ENCODE assay signal across 17 cellular contexts in the genomic region with DNA sequence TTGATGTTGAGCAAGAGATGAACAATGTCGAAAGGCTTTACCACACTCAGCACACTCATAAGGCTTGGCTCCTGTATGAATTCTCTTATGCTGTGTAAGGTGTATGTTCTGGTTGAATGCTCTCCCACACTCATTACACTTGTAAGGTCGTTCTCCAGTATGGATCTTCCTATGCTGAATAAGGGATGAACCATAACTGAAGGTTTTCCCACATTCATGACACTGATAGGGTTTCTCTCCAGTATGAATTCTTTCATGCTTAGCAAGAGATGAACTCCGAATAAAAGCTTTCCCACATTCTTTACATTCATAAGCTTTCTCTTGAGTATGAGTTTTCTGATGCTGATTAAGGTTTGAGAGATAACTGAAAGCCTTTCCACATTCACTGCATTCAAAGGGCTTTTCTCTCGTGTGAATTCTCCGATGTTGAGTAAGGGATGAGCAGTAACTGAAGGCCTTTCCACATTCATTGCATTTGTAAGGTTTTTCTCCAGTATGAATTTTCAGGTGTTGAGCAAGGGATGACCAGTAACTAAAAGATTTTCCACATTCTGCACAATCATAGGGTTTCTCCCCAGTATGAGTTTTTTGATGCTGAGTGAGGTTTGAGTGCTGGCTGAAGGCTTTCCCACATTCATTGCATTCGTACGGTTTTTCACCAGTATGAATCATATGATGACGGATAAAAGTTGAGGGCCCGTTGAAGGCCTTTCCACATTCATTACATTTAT. TPM values are rescaled to one million over a fixed set of nuclear protein-coding genes. Genes with fewer than 3 reads are reported as not detected.
DNase-seq lines count a peak whose midpoint lies in the region; ATAC-seq, FAIRE-seq and TF ChIP-seq lines count a peak whose summit lies in the region.
"Had no signal": no experiment of that assay in that cellular context is flagged by ENCODE, and none has a peak within 500 bp of the region (broad histone marks: within the 10 kb centered on the region; RNA-seq: fewer than 3 reads in every experiment).

No MANE protein-coding gene starts in this region.

- H3K4me2 ChIP-seq in endothelial cell of umbilical vein (ENCODE audit: insufficient read depth, low read length): no peak overlapping the region

- CTCF ChIA-PET in endothelial cell of umbilical vein (lab: Charles Lee): no interaction called here

- dilution Hi-C loops in endothelial cell of umbilical vein (cut with MboI; ENCODE audit: extremely low pct_ligation_motif_present, low sequenced_read_pairs): no loop called here

- no peak overlapping the region for H2AFZ ChIP-seq in endothelial cell of umbilical vein (ENCODE audit: low read depth, low read length)

- POLR2A ChIA-PET in endothelial cell of umbilical vein (lab: Charles Lee): no interaction called here

- H3K4me1 Mint-ChIP-seq in activated naive CD8-positive, alpha-beta T cell (ENCODE audit: low read depth): no peaks in the 10 kb centered on the region
- H3K4me1 Mint-ChIP-seq in activated naive CD8-positive, alpha-beta T cell treated with anti-CD3 and anti-CD28 coated beads for 36 hours: no peaks in the 10 kb centered on the region
- H3K4me1 Mint-ChIP-seq: CD4-positive, alpha-beta memory T cell had no signal

- H3K27me3 Mint-ChIP-seq in activated naive CD8-positive, alpha-beta T cell: no peaks in the 10 kb centered on the region
- H3K27me3 Mint-ChIP-seq in activated naive CD8-positive, alpha-beta T cell treated with anti-CD3 and anti-CD28 coated beads for 36 hours: no peaks in the 10 kb centered on the region
- H3K27me3 Mint-ChIP-seq: CD4-positive, alpha-beta memory T cell had no signal

- H3K36me3 Mint-ChIP-seq in activated naive CD8-positive, alpha-beta T cell: peaks cover 82% of the 10 kb centered on the region
- peaks cover 95% of the 10 kb centered on the region for H3K36me3 Mint-ChIP-seq in activated naive CD8-positive, alpha-beta T cell treated with anti-CD3 and anti-CD28 coated beads for 36 hours

- peaks cover 58% of the 10 kb centered on the region for H3K9me3 Mint-ChIP-seq in activated naive CD8-positive, alpha-beta T cell (ENCODE audit: low read depth)
- H3K9me3 Mint-ChIP-seq in activated naive CD8-positive, alpha-beta T cell treated with anti-CD3 and anti-CD28 coated beads for 36 hours: peaks cover 76% of the 10 kb centered on the region

- TSS peak; percentile 4 for BruUV-seq in endothelial cell of umbilical vein (replicated peaks; lab: Mats Ljungman, UMichigan)

- intact Hi-C loops in endothelial cell of umbilical vein (cut with micrococcal nuclease): no loop called here

- H3K4me3 ChIP-seq in SK-N-MC: peak overlapping the region; percentile 12; the same call in 1 of the 2 replicates
- no peak overlapping the region for H3K4me3 ChIP-seq in endothelial cell of umbilical vein (replicated peaks in 1 of 3; ENCODE audit: insufficient read depth in 1 of 3, low read depth in 1 of 3, low read length in 3 of 3)
- peak overlapping the region in 4 of 5 donors; percentile 21 to 51 (median 37) for H3K4me3 ChIP-seq in subcutaneous abdominal adipose tissue (ENCODE audit: low read depth in 1 of 5, low read length in 5 of 5)
- H3K4me3 ChIP-seq: Peyer's patch had no signal

- H3K27me3 ChIP-seq in endothelial cell of umbilical vein (ENCODE audit: control insufficient read depth in 2 of 2, insufficient read depth in 2 of 2, low read length in 2 of 2): no peaks in the 10 kb centered on the region
- no peaks in the 10 kb centered on the region for H3K27me3 ChIP-seq in subcutaneous abdominal adipose tissue (ENCODE audit: control insufficient read depth in 5 of 5, insufficient read depth in 4 of 5, low read length in 5 of 5)
- H3K27me3 ChIP-seq: Peyer's patch had no signal

- TF ChIP-seq CTCF in endothelial cell of umbilical vein (IDR thresholded peaks at IDR 0.05; ENCODE audit: extremely low read depth in 1 of 2, insufficient read depth in 1 of 2, low read depth in 1 of 2, low read length in 2 of 2): no peak

- DNase-seq in activated naive CD8-positive, alpha-beta T cell treated with anti-CD3 and anti-CD28 coated beads for 36 hours: no peak
- no peak for DNase-seq in SK-N-MC (ENCODE audit: low read depth, low spot score)
- DNase-seq in endothelial cell of umbilical vein (ENCODE audit: low read depth, low spot score): no peak
- DNase-seq in activated naive CD4-positive, alpha-beta T cell treated with anti-CD3 and anti-CD28 coated beads, Interleukin-2, amount 50 U/mL, for 16 hours: no peak
- DNase-seq in NCI-H1105 treated with DMSO at 0.1 percent for 48 hours (lab: John Stamatoyannopoulos, UW): no peak
- DNase-seq: CD4-positive, alpha-beta memory T cell; EL; NCI-H2107; NCI-H446 treated with DMSO at 0.1 percent for 48 hours; NCI-H748 treated with DMSO at 0.1 percent for 48 hours; Peyer's patch; Right ventricle myocardium superior had no signal

- no peak overlapping the region for H3K27ac Mint-ChIP-seq in activated naive CD8-positive, alpha-beta T cell
- H3K27ac Mint-ChIP-seq in activated naive CD8-positive, alpha-beta T cell treated with anti-CD3 and anti-CD28 coated beads for 36 hours: no peak overlapping the region

- no peaks in the 10 kb centered on the region for H4K20me1 ChIP-seq in endothelial cell of umbilical vein (replicated peaks; ENCODE audit: control insufficient read depth, extremely low read depth, insufficient read depth, low read length)

- H3K36me3 ChIP-seq in SK-N-MC (ENCODE audit: insufficient read depth, low read length) (peaks cover 87% of the 10 kb centered on the region), endothelial cell of umbilical vein (ENCODE audit: control insufficient read depth in 2 of 2, extremely low read depth in 1 of 2, insufficient read depth in 2 of 2, low read length in 2 of 2) (peaks cover 19 to 20% of the 10 kb centered on the region in 2 experiments), subcutaneous abdominal adipose tissue (ENCODE audit: control insufficient read depth in 5 of 5, insufficient read depth in 5 of 5, low read length in 5 of 5) (peaks cover 53 to 64% (median 59%) of the 10 kb centered on the region in 5 donors)

- no peak for ATAC-seq in GM21367 (IDR thresholded peaks at IDR 0.05; ENCODE audit: unreplicated experiment)
- ATAC-seq: SK-N-SH treated with all-trans-retinoic acid at 6 μM for 48 hours had no signal

- H3K9ac ChIP-seq in SK-N-MC (ENCODE audit: insufficient read length) (no peak overlapping the region), endothelial cell of umbilical vein (replicated peaks; ENCODE audit: extremely low read depth, insufficient read depth, low read length) (no peak overlapping the region), subcutaneous abdominal adipose tissue (ENCODE audit: low read length in 5 of 5) (no peak overlapping the region)

- FAIRE-seq in endothelial cell of umbilical vein (lab: Jason Lieb, UNC): no peak
- FAIRE-seq: HTR-8/SVneo had no signal

- TF ChIP-seq POLR2A in endothelial cell of umbilical vein (IDR thresholded peaks at IDR 0.05; ENCODE audit: low read depth, low read length): no peak

- H3K27ac ChIP-seq in SK-N-MC (no peak overlapping the region), endothelial cell of umbilical vein (ENCODE audit: insufficient read depth, low read depth, low read length) (no peak overlapping the region), subcutaneous abdominal adipose tissue (ENCODE audit: low read depth, low read length) (no peak overlapping the region)
- H3K27ac ChIP-seq: Peyer's patch had no signal

- H3K79me2 ChIP-seq in endothelial cell of umbilical vein (ENCODE audit: control insufficient read depth, insufficient read depth, low read length): no peaks in the 10 kb centered on the region

- peaks cover 73% of the 10 kb centered on the region for H3K9me3 ChIP-seq in SK-N-MC (ENCODE audit: low read depth, low read length)
- peaks cover 37% of the 10 kb centered on the region for H3K9me3 ChIP-seq in endothelial cell of umbilical vein (replicated peaks; ENCODE audit: control insufficient read depth, insufficient read depth, low read length)
- peaks cover 43 to 79% (median 69%) of the 10 kb centered on the region in 5 donors for H3K9me3 ChIP-seq in subcutaneous abdominal adipose tissue (ENCODE audit: control insufficient read depth in 5 of 5, low read length in 5 of 5)

- H3K4me3 Mint-ChIP-seq in activated naive CD8-positive, alpha-beta T cell: peak overlapping the region; percentile 23
- no peak overlapping the region for H3K4me3 Mint-ChIP-seq in activated naive CD8-positive, alpha-beta T cell treated with anti-CD3 and anti-CD28 coated beads for 36 hours

- no peaks in the 10 kb centered on the region for H3K9me1 ChIP-seq in endothelial cell of umbilical vein (replicated peaks; ENCODE audit: control insufficient read depth, extremely low read depth, insufficient read depth, low read length)

- H3K4me1 ChIP-seq in endothelial cell of umbilical vein (ENCODE audit: control insufficient read depth, extremely low read depth, insufficient read depth, low read length) (no peaks in the 10 kb centered on the region), subcutaneous abdominal adipose tissue (ENCODE audit: control insufficient read depth in 5 of 5, insufficient read depth in 5 of 5, low read length in 5 of 5) (no peaks in the 10 kb centered on the region)
- H3K4me1 ChIP-seq: Peyer's patch had no signal

TF ChIP-seq in endothelial cell of umbilical vein, 7 proteins besides CTCF, POLR2A, EP300 and RAD21 (continues in another document):
- TF ChIP-seq JUN (IDR thresholded peaks at IDR 0.05; ENCODE audit: borderline replicate concordance, insufficient read depth, insufficient read length, low read depth): no peak
- no peak for TF ChIP-seq GATA2 (IDR thresholded peaks at IDR 0.05; ENCODE audit: insufficient read depth, insufficient read length, low read depth, low read length)
- TF ChIP-seq POLR2AphosphoS5 (IDR thresholded peaks at IDR 0.05; ENCODE audit: insufficient read depth, low read depth, low read length): no peak
- TF ChIP-seq MYC (IDR thresholded peaks at IDR 0.05; ENCODE audit: low read depth, low read length): no peak
- TF ChIP-seq EZH2 (IDR thresholded peaks at IDR 0.05; ENCODE audit: borderline replicate concordance, low read depth, low read length, severe bottlenecking): no peak
- no peak for TF ChIP-seq FOS (IDR thresholded peaks at IDR 0.05; ENCODE audit: borderline replicate concordance, insufficient read depth, low read length)

RNA-seq across cellular contexts. Expression of a gene that starts 21.1 kb away (rescaled TPM):
- 1 to 10 TPM; 8.5 to 8.9 TPM for total RNA-seq in activated naive CD8-positive, alpha-beta T cell treated with anti-CD3 and anti-CD28 coated beads for 36 hours
- total RNA-seq in endothelial cell of umbilical vein: 5.4 and 6.5 TPM in 2 replicates
- 1.4 and 1.6 TPM in 2 replicates for polyA plus RNA-seq in endothelial cell of umbilical vein
- 2.6 and 3.0 TPM in 2 replicates for polyA plus RNA-seq in endothelial cell of umbilical vein (2011; cell fraction: cytosol; rRNA removed)
- polyA plus RNA-seq in endothelial cell of umbilical vein (2011; cell fraction: nucleus; rRNA removed): 3.1 and 4.1 TPM in 2 replicates
- polyA plus RNA-seq in endothelial cell of umbilical vein (2012): 3.7 and 5.0 TPM in 2 replicates
- polyA minus RNA-seq in endothelial cell of umbilical vein: 3.0 and 5.5 TPM in 2 replicates
- 3.2 TPM for polyA minus RNA-seq in endothelial cell of umbilical vein (2011; cell fraction: cytosol; rRNA and poly(A)+ RNA removed)
- polyA minus RNA-seq in endothelial cell of umbilical vein (2011; cell fraction: nucleus; rRNA and poly(A)+ RNA removed): 3.3 and 4.7 TPM in 2 replicates

Comparison
In these comparisons a context has a peak if more than half of its experiments do, and no peak if none do; other contexts are left out.
1. H3K4me3 ChIP-seq: peak in SK-N-MC (single experiment) and subcutaneous abdominal adipose tissue (4 of 5); none in endothelial cell of umbilical vein (0 of 3).